8 cellular contexts compared by ENCODE assay signal in genomic region chr17:35808962-35809854, GRCh38. TPM values are rescaled to one million over a fixed set of nuclear protein-coding genes. Genes with fewer than 3 reads are reported as not detected.
DNase-seq lines count a peak whose midpoint lies in the region; ATAC-seq and TF ChIP-seq lines count a peak whose summit lies in the region.

Gene TAF15 (plus strand): TSS chr17:35809484. CDS start chr17:35809570, 86 bp downstream.

- peak; percentile 92 for DNase-seq in COLO829 (ENCODE audit: low spot score)
- DNase-seq in GM20000 (ENCODE audit: low spot score) = peak; percentile 94
- DNase-seq in HT-29 (ENCODE audit: low spot score) = peak; percentile 100
- DNase-seq in NK-92 treated with Interleukin-12 subunit alpha and Interleukin-12 subunit beta, amount 100 ng/mL, for 24 hours (lab: John Stamatoyannopoulos, UW) = peak; percentile 94
- DNase-seq in effector memory CD4-positive, alpha-beta T cell = peak; percentile 90 to 94 (median 93)
- peak; percentile 89 to 92 for DNase-seq in memory B cell (ENCODE audit: low spot score in 2 of 2)
- DNase-seq in stimulated activated CD8-positive, alpha-beta memory T cell treated with anti-CD3 and anti-CD28 coated beads, Interleukin-12 subunit alpha, Interleukin-12 subunit beta, amount 100 ng/mL, for 24 hours (ENCODE audit: extremely low read depth) = peak; percentile 89

- H3K9me3 ChIP-seq in effector memory CD4-positive, alpha-beta T cell (ENCODE audit: control insufficient read depth, low read length) = no peaks in the 10 kb centered on the region

- peak within 1 kb of the TSS; percentile 97 for H3K4me3 Mint-ChIP-seq in memory B cell

- peak; percentile 86 for ATAC-seq in memory B cell (ENCODE audit: low read depth)

- H3K36me3 Mint-ChIP-seq in memory B cell = peaks cover 4% of the 10 kb centered on the region

- peaks cover 18% of the 10 kb centered on the region for H3K4me1 ChIP-seq in effector memory CD4-positive, alpha-beta T cell (ENCODE audit: control insufficient read depth, insufficient read depth, low read length, poor library complexity, severe bottlenecking)

- peaks cover 27% of the 10 kb centered on the region for H3K4me1 Mint-ChIP-seq in memory B cell

- no peaks in the 10 kb centered on the region for H3K9me3 Mint-ChIP-seq in memory B cell

- TF ChIP-seq CTCF in GM20000 (IDR thresholded peaks at IDR 0.05; ENCODE audit: extremely low read depth, missing control alignments) = peak; percentile 85

- POLR2A ChIA-PET in activated CD8-positive, alpha-beta memory T cell treated with anti-CD3 and anti-CD28 coated beads for 36 hours (lab: Charles Lee) = interaction anchor here (0.6 to 2.6 kb wide), 10 partner anchors 13 to 736 kb away, joined by 3 to 31 read pairs (median 3); partner anchors contain the start of genes CCL5, MMP28 and SLFN11

- CTCF ChIA-PET in activated CD8-positive, alpha-beta memory T cell treated with anti-CD3 and anti-CD28 coated beads for 36 hours (lab: Charles Lee) = interaction anchor here (1.0 to 3.6 kb wide), 9 partner anchors 9 to 230 kb away, joined by 3 to 63 read pairs (median 3); partner anchors contain the start of gene PEX12

- peak within 1 kb of the TSS; percentile 75 for H3K4me3 ChIP-seq in effector memory CD4-positive, alpha-beta T cell (ENCODE audit: insufficient read depth, low read depth, low read length, poor library complexity, severe bottlenecking)

- H3K27ac ChIP-seq in effector memory CD4-positive, alpha-beta T cell (ENCODE audit: insufficient read depth, low read length, poor library complexity, severe bottlenecking) = peak within 1 kb of the TSS; percentile 87

- no peaks in the 10 kb centered on the region for H3K27me3 Mint-ChIP-seq in memory B cell

- no peaks in the 10 kb centered on the region for H3K27me3 ChIP-seq in effector memory CD4-positive, alpha-beta T cell (replicated peaks; ENCODE audit: control insufficient read depth, insufficient read depth, low read length, poor library complexity, severe bottlenecking)

- no peaks in the 10 kb centered on the region for H3K36me3 ChIP-seq in effector memory CD4-positive, alpha-beta T cell (ENCODE audit: control insufficient read depth, insufficient read depth, low read length)

- peak within 1 kb of the TSS; percentile 92 for H3K27ac Mint-ChIP-seq in memory B cell

RNA-seq across cellular contexts. Expression of gene TAF15, which starts in this region (rescaled TPM):
- 83.7 and 99.8 TPM in 2 replicates for total RNA-seq in HT-29 (2014; rRNA removed; shearing (Covaris generic))
- total RNA-seq in activated CD8-positive, alpha-beta memory T cell treated with anti-CD3 and anti-CD28 coated beads for 36 hours = 100 to 1,000 TPM; 316 to 323 TPM

Comparison
In these comparisons a context has a peak if more than half of its experiments do, and no peak if none do; other contexts are left out.
1. Peak in every context shown above with its lines: DNase-seq, ATAC-seq, H3K4me3 ChIP-seq and H3K27ac ChIP-seq.